ENCODE assay signal across 18 cellular contexts in genomic region chr11:6557761-6558674, GRCh38.
"Had no signal": no experiment of that assay in that cellular context is flagged by ENCODE, and none has a peak within 500 bp of the region (broad histone marks: within the 10 kb centered on the region; RNA-seq: fewer than 3 reads in every experiment).

No MANE protein-coding gene starts in this region.

- H3K27ac ChIP-seq: breast epithelium, left lung, sigmoid colon had no signal

- H3K27me3 Mint-ChIP-seq: activated CD4-positive, alpha-beta T cell treated with anti-CD3 and anti-CD28 coated beads, Interleukin-2, amount 10 ng/mL, durations not matched to agents 24 days and 14 days; naive thymus-derived CD4-positive, alpha-beta T cell; stimulated activated memory B cell treated with anti-CD40 and anti-IgM and Interleukin-4, amounts not matched to agents 10 μg/mL and 1 μg/mL and 100 μg/mL, for 72 hours had no signal

- H3K27ac Mint-ChIP-seq: activated CD4-positive, alpha-beta T cell treated with anti-CD3 and anti-CD28 coated beads, Interleukin-2, amount 10 ng/mL, durations not matched to agents 24 days and 14 days; stimulated activated memory B cell treated with anti-CD40 and anti-IgM and Interleukin-4, amounts not matched to agents 10 μg/mL and 1 μg/mL and 100 μg/mL, for 72 hours had no signal

- ATAC-seq: left lung; naive thymus-derived CD4-positive, alpha-beta T cell; pancreas; stimulated activated memory B cell treated with anti-CD40 and anti-IgM and Interleukin-4, amounts not matched to agents 10 μg/mL and 1 μg/mL and 100 μg/mL, for 72 hours had no signal

- H3K4me3 Mint-ChIP-seq: activated CD4-positive, alpha-beta T cell treated with anti-CD3 and anti-CD28 coated beads, Interleukin-2, amount 10 ng/mL, durations not matched to agents 24 days and 14 days; naive thymus-derived CD4-positive, alpha-beta T cell; stimulated activated memory B cell treated with anti-CD40 and anti-IgM and Interleukin-4, amounts not matched to agents 10 μg/mL and 1 μg/mL and 100 μg/mL, for 72 hours; T-helper 1 cell treated with Interleukin-12 subunit alpha and Interleukin-12 subunit beta and Interleukin-4 antibody, amounts not matched to agents 30 μg/mL and 1 μg/mL, for 36 hours had no signal

- H3K9me3 ChIP-seq: breast epithelium, left lung, pancreas, sigmoid colon had no signal

- H3K4me3 ChIP-seq: breast epithelium, left lung, pancreas, sigmoid colon had no signal

- DNase-seq: activated CD4-positive, alpha-beta T cell treated with anti-CD3 and anti-CD28 coated beads, Interleukin-2, amount 10 ng/mL, durations not matched to agents 24 days and 14 days; activated CD8-positive, alpha-beta memory T cell treated with anti-CD3 and anti-CD28 coated beads, Interleukin-2, amount 50 U/mL, for 48 hours; activated effector memory CD4-positive, alpha-beta T cell treated with anti-CD3 and anti-CD28 coated beads, Interleukin-2, amount 50 U/mL, for 16 hours; activated naive CD4-positive, alpha-beta T cell treated with anti-CD3 and anti-CD28 coated beads, Interleukin-2, amount 50 U/mL, for 16 hours; activated T-cell treated with anti-CD3 and anti-CD28 coated beads, Interleukin-2, amount 50 U/mL, for 48 hours; dermis blood vessel endothelial cell; effector memory CD4-positive, alpha-beta T cell; glutamatergic neuron; kidney; left lung; mesenchymal stem cell; naive thymus-derived CD4-positive, alpha-beta T cell; pancreas; sigmoid colon; stimulated activated CD4-positive, alpha-beta T cell treated with anti-CD3 and anti-CD28 coated beads, Interleukin-4, amount 100 ng/mL, for 4 hours had no signal

- H3K4me1 Mint-ChIP-seq: activated CD4-positive, alpha-beta T cell treated with anti-CD3 and anti-CD28 coated beads, Interleukin-2, amount 10 ng/mL, durations not matched to agents 24 days and 14 days; stimulated activated memory B cell treated with anti-CD40 and anti-IgM and Interleukin-4, amounts not matched to agents 10 μg/mL and 1 μg/mL and 100 μg/mL, for 72 hours had no signal

- H3K36me3 ChIP-seq: breast epithelium, left lung, pancreas, sigmoid colon had no signal

- H3K9me3 Mint-ChIP-seq: activated CD4-positive, alpha-beta T cell treated with anti-CD3 and anti-CD28 coated beads, Interleukin-2, amount 10 ng/mL, durations not matched to agents 24 days and 14 days; naive thymus-derived CD4-positive, alpha-beta T cell; stimulated activated memory B cell treated with anti-CD40 and anti-IgM and Interleukin-4, amounts not matched to agents 10 μg/mL and 1 μg/mL and 100 μg/mL, for 72 hours; T-helper 1 cell treated with Interleukin-12 subunit alpha and Interleukin-12 subunit beta and Interleukin-4 antibody, amounts not matched to agents 30 μg/mL and 1 μg/mL, for 36 hours had no signal

- H3K4me1 ChIP-seq: breast epithelium, left lung, sigmoid colon had no signal

- H3K27me3 ChIP-seq: breast epithelium, left lung, pancreas, sigmoid colon had no signal
